In genomic region chr15:34721802-34722795, GRCh38 we compare ENCODE assay signal across 9 cellular contexts. TPM values are rescaled to one million over a fixed set of nuclear protein-coding genes. Genes with fewer than 3 reads are reported as not detected.
DNase-seq lines count a peak whose midpoint lies in the region; ATAC-seq and TF ChIP-seq lines count a peak whose summit lies in the region.
"Had no signal": no experiment of that assay in that cellular context is flagged by ENCODE, and none has a peak within 500 bp of the region (broad histone marks: within the 10 kb centered on the region; RNA-seq: fewer than 3 reads in every experiment).

No MANE protein-coding gene starts in this region.

- peak; percentile 3 for DNase-seq in activated CD4-positive, alpha-beta T cell treated with anti-CD3 and anti-CD28 coated beads for 48 hours
- no peak for DNase-seq in activated CD4-positive, alpha-beta T cell treated with anti-CD3 and anti-CD28 coated beads for 4 hours
- DNase-seq in amniotic stem cell (lab: John Stamatoyannopoulos, UW) (peak; percentile 36), hepatic stellate cell (ENCODE audit: low spot score) (peak; percentile 54), sigmoid colon (peak; percentile 63), NOMO-1 treated with DMSO at 0.1 percent for 48 hours (lab: John Stamatoyannopoulos, UW; ENCODE audit: unreplicated experiment) (no peak)
- no peak for DNase-seq in stimulated activated CD4-positive, alpha-beta T cell treated with anti-CD3 and anti-CD28 coated beads, Interleukin-4, amount 100 ng/mL, for 4 hours

- WGBS in sigmoid colon, 2 donors = 5 to 10% methylated on average over 33 to 34 of the region's 34 CpGs

- H3K36me3 ChIP-seq in sigmoid colon = no peaks in the 10 kb centered on the region

- no peaks in the 10 kb centered on the region for H3K9me3 ChIP-seq in sigmoid colon

- peaks cover 0 to 5% (median 0%) of the 10 kb centered on the region in 3 donors for H3K27me3 ChIP-seq in sigmoid colon

- no peak for TF ChIP-seq POLR2A in sigmoid colon (IDR thresholded peaks at IDR 0.05)

- H3K4me1 ChIP-seq in sigmoid colon = peaks cover 0 to 13% (median 5%) of the 10 kb centered on the region in 4 donors

- peak overlapping the region in 1 of 4 donors; percentile 79 for H3K27ac ChIP-seq in sigmoid colon
- H3K27ac ChIP-seq: C4-2B had no signal

- no peak for ATAC-seq in HG03565 (IDR thresholded peaks at IDR 0.05; ENCODE audit: unreplicated experiment)

- TF ChIP-seq CTCF in sigmoid colon (IDR thresholded peaks at IDR 0.05) = no peak

- peak overlapping the region in 3 of 4 donors; percentile 4 to 19 (median 16) for H3K4me3 ChIP-seq in sigmoid colon

- intact Hi-C loops in sigmoid colon (cut with DNase I) = no loop called here

- no peak for TF ChIP-seq EP300 in sigmoid colon (IDR thresholded peaks at IDR 0.05)

RNA-seq across cellular contexts. Expression of gene GJD2, which starts 32.7 kb away (rescaled TPM):
- under 1 TPM in 1 of 4 donors, not detected in 3; 0.28 TPM for total RNA-seq in sigmoid colon
- not detected for polyA plus RNA-seq in sigmoid colon

Comparison
In these comparisons a context has a peak if more than half of its experiments do, and no peak if none do; other contexts are left out.
1. DNase-seq: peak in activated CD4-positive, alpha-beta T cell treated with anti-CD3 and anti-CD28 coated beads for 48 hours (single experiment), amniotic stem cell (single experiment), hepatic stellate cell (single experiment) and sigmoid colon (single experiment); none in activated CD4-positive, alpha-beta T cell treated with anti-CD3 and anti-CD28 coated beads for 4 hours (0 of 2), NOMO-1 treated with DMSO at 0.1 percent for 48 hours (single experiment) and stimulated activated CD4-positive, alpha-beta T cell treated with anti-CD3 and anti-CD28 coated beads, Interleukin-4, amount 100 ng/mL, for 4 hours (0 of 2).